Comparison of ENCODE assay signal across 12 cellular contexts in genomic region chr11:128238521-128239222, GRCh38.
DNase-seq lines count a peak whose midpoint lies in the region; ATAC-seq and TF ChIP-seq lines count a peak whose summit lies in the region.
"Had no signal": no experiment of that assay in that cellular context is flagged by ENCODE, and none has a peak within 500 bp of the region (broad histone marks: within the 10 kb centered on the region; RNA-seq: fewer than 3 reads in every experiment).

No MANE protein-coding gene starts in this region.

- DNase-seq in OCI-LY7 (ENCODE audit: low spot score): no peak
- no peak for DNase-seq in mucosa of descending colon
- no peak for DNase-seq in esophagus squamous epithelium (lab: John Stamatoyannopoulos, UW)
- DNase-seq in globus pallidus (ENCODE audit: low spot score): no peak
- no peak for DNase-seq in NCI-H1105 (lab: John Stamatoyannopoulos, UW)
- DNase-seq in HuH-7.5 (ENCODE audit: low spot score): no peak
- DNase-seq: activated gamma-delta T cell; effector CD4-positive, alpha-beta T cell; IMR-90; NCI-H510A had no signal

- no peaks in the 10 kb centered on the region for H4K20me1 ChIP-seq in OCI-LY7 (ENCODE audit: insufficient read depth, low read length)

- no peaks in the 10 kb centered on the region for H3K27me3 ChIP-seq in esophagus squamous epithelium

- H3K4me3 ChIP-seq in OCI-LY7 (ENCODE audit: low read depth, low read length, poor library complexity, severe bottlenecking) (no peak overlapping the region), mucosa of descending colon (no peak overlapping the region), esophagus squamous epithelium (no peak overlapping the region)

- H3K9me2 ChIP-seq in OCI-LY7 (ENCODE audit: insufficient read depth, low read length): no peaks in the 10 kb centered on the region

- H3K36me3 ChIP-seq in OCI-LY7 (ENCODE audit: insufficient read depth, low read length): no peaks in the 10 kb centered on the region
- H3K36me3 ChIP-seq in mucosa of descending colon (ENCODE audit: low read depth): no peaks in the 10 kb centered on the region
- H3K36me3 ChIP-seq in esophagus squamous epithelium: no peaks in the 10 kb centered on the region

- intact Hi-C loops in OCI-LY7 (cut with micrococcal nuclease; ENCODE audit: unreplicated experiment) (no loop called here), mucosa of descending colon (cut with DNase I, micrococcal nuclease) (no loop called here), esophagus squamous epithelium (cut with DNase I) (no loop called here)

- WGBS in esophagus squamous epithelium, 2 donors: 38 to 54% methylated on average over 1 of the region's 1 CpG

- H3K9me3 ChIP-seq in OCI-LY7 (ENCODE audit: low read length) (no peaks in the 10 kb centered on the region), mucosa of descending colon (no peaks in the 10 kb centered on the region), esophagus squamous epithelium (no peaks in the 10 kb centered on the region)

- H3K79me2 ChIP-seq in OCI-LY7 (ENCODE audit: insufficient read depth, low read depth, low read length): no peaks in the 10 kb centered on the region

- BruUV-seq in OCI-LY7 (replicated peaks; lab: Mats Ljungman, UMichigan): no TSS peak

- peak overlapping the region; percentile 18; the same call in 1 of the 2 replicates for H2AFZ ChIP-seq in OCI-LY7 (ENCODE audit: low read length)

- H3K4me2 ChIP-seq in OCI-LY7 (ENCODE audit: low read length): no peak overlapping the region

- H3K27ac ChIP-seq in OCI-LY7 (ENCODE audit: low read depth, low read length, poor library complexity, severe bottlenecking): no peak overlapping the region
- H3K27ac ChIP-seq in esophagus squamous epithelium: no peak overlapping the region

- ATAC-seq in GM18498 (IDR thresholded peaks at IDR 0.05; ENCODE audit: unreplicated experiment): peak; percentile 65
- peak; percentile 74 for ATAC-seq in GM21619 (IDR thresholded peaks at IDR 0.05; ENCODE audit: unreplicated experiment)
- ATAC-seq in mucosa of descending colon: peak; percentile 44

- no peak for TF ChIP-seq POLR2A in esophagus squamous epithelium (IDR thresholded peaks at IDR 0.05)

- CTCF ChIA-PET in OCI-LY7 (lab: Charles Lee; ENCODE audit: unreplicated experiment): no interaction called here

- POLR2A ChIA-PET in OCI-LY7 (lab: Charles Lee): interaction anchor here (0.6 to 1.2 kb wide), 2 partner anchors 11 to 14 kb away, joined by 3 to 4 read pairs; no protein-coding TSS in a partner anchor

- H3K4me1 ChIP-seq in OCI-LY7 (ENCODE audit: insufficient read depth, low read length, poor library complexity, severe bottlenecking): no peaks in the 10 kb centered on the region
- H3K4me1 ChIP-seq in mucosa of descending colon (ENCODE audit: low read depth): no peaks in the 10 kb centered on the region
- no peaks in the 10 kb centered on the region for H3K4me1 ChIP-seq in esophagus squamous epithelium

- TF ChIP-seq CTCF in OCI-LY7 (conservative IDR thresholded peaks at IDR 0.05; ENCODE audit: low read length) (no peak), mucosa of descending colon (IDR thresholded peaks at IDR 0.05) (no peak), esophagus squamous epithelium (IDR thresholded peaks at IDR 0.05) (no peak)
